ENCODE assay signal across 8 cellular contexts in genomic region chr17:76968707-76969597, GRCh38.
DNase-seq lines count a peak whose midpoint lies in the region; TF ChIP-seq lines count a peak whose summit lies in the region.

No MANE protein-coding gene starts in this region.

- no peak overlapping the region for H4K8ac ChIP-seq in H9 (replicated peaks; ENCODE audit: insufficient read length, low read depth, low read length)

- H4K20me1 ChIP-seq in H9 (ENCODE audit: control insufficient read depth, insufficient read depth, insufficient read length) = no peaks in the 10 kb centered on the region

- H3K9me3 ChIP-seq in H9 (ENCODE audit: control insufficient read depth, low read depth, low read length) = no peaks in the 10 kb centered on the region
- H3K9me3 ChIP-seq in iPS-18a (ENCODE audit: control insufficient read depth, low read depth, low read length) = no peaks in the 10 kb centered on the region

- no peak overlapping the region for H3K56ac ChIP-seq in H9 (ENCODE audit: insufficient read length, low read depth, low read length)

- H3K27me3 Mint-ChIP-seq in H9 (ENCODE audit: low read depth) = peaks cover 5% of the 10 kb centered on the region; the same call in 1 of the 2 replicates

- H3K23me2 ChIP-seq in H9 (ENCODE audit: insufficient read length, low read depth, low read length, poor library complexity, severe bottlenecking) = peaks cover 8% of the 10 kb centered on the region

- H3K79me2 ChIP-seq in H9 (ENCODE audit: insufficient read depth, low read length) = no peaks in the 10 kb centered on the region

- H4K5ac ChIP-seq in H9 (ENCODE audit: insufficient read length, low read depth, low read length) = no peak overlapping the region

- TF ChIP-seq CTCF in H9 (conservative IDR thresholded peaks at IDR 0.05) = no peak

- H2BK120ac ChIP-seq in H9 (ENCODE audit: low read depth, low read length, poor library complexity, severe bottlenecking) = no peak overlapping the region

- no peak overlapping the region for H2AK5ac ChIP-seq in H9 (ENCODE audit: insufficient read length, low read length)

- H3K36me3 ChIP-seq in iPS-18a (ENCODE audit: control insufficient read depth, low read depth, low read length) = no peaks in the 10 kb centered on the region

- H3K4me1 Mint-ChIP-seq in H9 = peaks cover 46 to 59% of the 10 kb centered on the region in 2 experiments

- H3K27me3 ChIP-seq in H9 (ENCODE audit: insufficient read depth, low read length) = no peaks in the 10 kb centered on the region
- H3K27me3 ChIP-seq in iPS-18a (ENCODE audit: control insufficient read depth, insufficient read depth, low read length) = no peaks in the 10 kb centered on the region

- no peak overlapping the region for H3K23ac ChIP-seq in H9 (ENCODE audit: insufficient read length, low read depth, low read length)

- H4K91ac ChIP-seq in H9 (ENCODE audit: insufficient read length, low read depth, low read length) = no peak overlapping the region

- no peaks in the 10 kb centered on the region; a peak in 1 of 5 replicates for H3K9me3 Mint-ChIP-seq in H9

- no peak overlapping the region for H2AFZ ChIP-seq in H9 (ENCODE audit: low read length)

- peak overlapping the region; percentile 64 for H3K4me2 ChIP-seq in H9 (ENCODE audit: insufficient read depth, insufficient read length, low read length)

- peaks cover 0 to 2% (median 0%) of the 10 kb centered on the region in 3 experiments; a peak in 1 of 7 replicates for H3K36me3 Mint-ChIP-seq in H9 (ENCODE audit: insufficient read depth in 1 of 3, low read depth in 3 of 3)

- peak overlapping the region; percentile 97 for H3K18ac ChIP-seq in H9 (ENCODE audit: insufficient read length, low read depth, low read length)

- H3K79me1 ChIP-seq in H9 (ENCODE audit: insufficient read depth, low read depth, low read length, poor library complexity, severe bottlenecking) = no peaks in the 10 kb centered on the region

- H3K4me1 ChIP-seq in H9 (ENCODE audit: insufficient read depth, low read length) (peaks cover 4% of the 10 kb centered on the region; the same call in 1 of the 2 replicates), iPS-18a (ENCODE audit: control insufficient read depth, low read depth, low read length) (peaks cover 25% of the 10 kb centered on the region)

- no peak overlapping the region; the same call in 1 of the 2 replicates for H3K4ac ChIP-seq in H9 (ENCODE audit: low read depth, low read length)

- no peak overlapping the region for H3T11ph ChIP-seq in H9 (ENCODE audit: low read length)

- H2BK15ac ChIP-seq in H9 (ENCODE audit: low read depth, low read length) = no peak overlapping the region

- peak overlapping the region; percentile 63 for H3K4me3 ChIP-seq in iPS-18a (ENCODE audit: low read length)

- peak overlapping the region; percentile 94 for H3K14ac ChIP-seq in H9 (ENCODE audit: insufficient read depth, low read length)

- no CpG with 5 or more reads among the region's 45 CpGs for WGBS in H9 (ENCODE audit: extremely low coverage, insufficient read length, low lambda C conversion rate)

- peak overlapping the region; percentile 73 to 84 for H3K4me3 Mint-ChIP-seq in H9

- peak overlapping the region; percentile 74 for H3K9ac ChIP-seq in H9 (ENCODE audit: extremely low read depth, insufficient read length, low read length)
- H3K9ac ChIP-seq in iPS-18a (ENCODE audit: low read length) = peak overlapping the region; percentile 88

- no peak overlapping the region for H2BK20ac ChIP-seq in H9 (ENCODE audit: low read depth, low read length, poor library complexity, severe bottlenecking)

- DNase-seq in H9 = peak; percentile 100
- peak; percentile 93 for DNase-seq in NCI-H82 treated with DMSO at 0.1 percent for 48 hours (lab: John Stamatoyannopoulos, UW; ENCODE audit: unreplicated experiment)
- DNase-seq in activated T-helper 9 cell treated with anti-CD3 and anti-CD28 coated beads, Interleukin-2, amount 50 U/mL, for 16 hours (ENCODE audit: low read depth) = peak; percentile 39
- peak; percentile 3 for DNase-seq in stimulated activated CD4-positive, alpha-beta T cell treated with anti-CD3 and anti-CD28 coated beads, Interleukin-2, amount 100 ng/mL, for 4 hours (ENCODE audit: low read depth)
- no peak for DNase-seq in SKM-1 (lab: John Stamatoyannopoulos, UW; ENCODE audit: unreplicated experiment)
- no peak for DNase-seq in OCI-M2 (lab: John Stamatoyannopoulos, UW; ENCODE audit: unreplicated experiment)
- no peak for DNase-seq in GDM1 (lab: John Stamatoyannopoulos, UW)

- H3K27ac Mint-ChIP-seq in H9 = peak overlapping the region; percentile 98 to 99 (median 99)

- no peak overlapping the region for H2BK12ac ChIP-seq in H9 (ENCODE audit: insufficient read length, low read depth, low read length)

- H3K27ac ChIP-seq in H9 (ENCODE audit: insufficient read length, low read depth, low read length) = peak overlapping the region; percentile 72
- H3K27ac ChIP-seq in iPS-18a (ENCODE audit: low read length) = peak overlapping the region; percentile 93

- H2BK5ac ChIP-seq in H9 (ENCODE audit: insufficient read length, low read length) = no peak overlapping the region

Comparison
In these comparisons a context has a peak if more than half of its experiments do, and no peak if none do; other contexts are left out.
1. DNase-seq: peak in H9 (single experiment), NCI-H82 treated with DMSO at 0.1 percent for 48 hours (single experiment), activated T-helper 9 cell treated with anti-CD3 and anti-CD28 coated beads, Interleukin-2, amount 50 U/mL, for 16 hours (single experiment) and stimulated activated CD4-positive, alpha-beta T cell treated with anti-CD3 and anti-CD28 coated beads, Interleukin-2, amount 100 ng/mL, for 4 hours (single experiment); none in SKM-1 (single experiment), OCI-M2 (single experiment) and GDM1 (single experiment).